8 cellular contexts compared by ENCODE assay signal in genomic region chr22:50620861-50621490, GRCh38. TPM values are rescaled to one million over a fixed set of nuclear protein-coding genes. Genes with fewer than 3 reads are reported as not detected.
A peak's percentile ranks its signal among the peaks of the same experiment; 100 is the strongest.
DNase-seq lines count a peak whose midpoint lies in the region; ATAC-seq and TF ChIP-seq lines count a peak whose summit lies in the region.

No MANE protein-coding gene starts in this region.

- H3K9me3 ChIP-seq in heart right ventricle = no peaks in the 10 kb centered on the region

- H3K36me3 ChIP-seq in heart right ventricle = peaks cover 0 to 15% (median 0%) of the 10 kb centered on the region in 9 donors

- peak overlapping the region; percentile 98 for H3K27ac Mint-ChIP-seq in activated T-helper 1 cell treated with anti-CD3 and anti-CD28 coated beads, Interleukin-12 subunit alpha, Interleukin-12 subunit beta, Interleukin-2, Interleukin-4 antibody, amounts not matched to agents 30 ng/mL and 10 ng/mL and 1 ng/mL, durations not matched to agents 14 hours and 24 hours and 36 hours

- H3K4me3 ChIP-seq in LNCaP clone FGC (ENCODE audit: low read depth, low read length) (peak overlapping the region; percentile 34), heart right ventricle (peak overlapping the region in 7 of 10 donors; percentile 24 to 52 (median 40))

- H3K9me3 Mint-ChIP-seq in activated T-helper 1 cell treated with anti-CD3 and anti-CD28 coated beads, Interleukin-12 subunit alpha, Interleukin-12 subunit beta, Interleukin-2, Interleukin-4 antibody, amounts not matched to agents 30 ng/mL and 10 ng/mL and 1 ng/mL, durations not matched to agents 14 hours and 24 hours and 36 hours = no peaks in the 10 kb centered on the region

- peaks cover 0 to 8% (median 0%) of the 10 kb centered on the region in 7 donors for H3K27me3 ChIP-seq in heart right ventricle

- peaks cover 37% of the 10 kb centered on the region for H3K4me1 Mint-ChIP-seq in activated T-helper 1 cell treated with anti-CD3 and anti-CD28 coated beads, Interleukin-12 subunit alpha, Interleukin-12 subunit beta, Interleukin-2, Interleukin-4 antibody, amounts not matched to agents 30 ng/mL and 10 ng/mL and 1 ng/mL, durations not matched to agents 14 hours and 24 hours and 36 hours (ENCODE audit: low read depth)

- no peaks in the 10 kb centered on the region for H3K27me3 Mint-ChIP-seq in activated T-helper 1 cell treated with anti-CD3 and anti-CD28 coated beads, Interleukin-12 subunit alpha, Interleukin-12 subunit beta, Interleukin-2, Interleukin-4 antibody, amounts not matched to agents 30 ng/mL and 10 ng/mL and 1 ng/mL, durations not matched to agents 14 hours and 24 hours and 36 hours (ENCODE audit: insufficient read depth)

- intact Hi-C loops in activated T-helper 1 cell treated with anti-CD3 and anti-CD28 coated beads, Interleukin-12 subunit alpha, Interleukin-12 subunit beta, Interleukin-2, Interleukin-4 antibody, amounts not matched to agents 30 ng/mL and 10 ng/mL and 1 ng/mL, durations not matched to agents 14 hours and 24 hours and 36 hours (cut with micrococcal nuclease) = loop anchor here (1.0 to 2.0 kb wide), 12 partner anchors 7 to 380 kb away; partner anchors contain the start of genes ARSA, CHKB, HDAC10 and MAPK11
- intact Hi-C loops in heart right ventricle (cut with DNase I) = loop anchor here in 5 of 10 donors (2.0 to 5.0 kb wide), 5 partner anchors 38 to 379 kb away; partner anchors contain the start of genes CPT1B (in 3 of the 5), SCO2 (in 2 of the 5), TYMP (in 2 of the 5) and CHKB (in 1 of the 5)

- peaks cover 2% of the 10 kb centered on the region for H3K36me3 Mint-ChIP-seq in activated T-helper 1 cell treated with anti-CD3 and anti-CD28 coated beads, Interleukin-12 subunit alpha, Interleukin-12 subunit beta, Interleukin-2, Interleukin-4 antibody, amounts not matched to agents 30 ng/mL and 10 ng/mL and 1 ng/mL, durations not matched to agents 14 hours and 24 hours and 36 hours (ENCODE audit: low read depth)

- peak; percentile 43 for DNase-seq in CD1c-positive myeloid dendritic cell (ENCODE audit: extremely low spot score)
- no peak for DNase-seq in LNCaP clone FGC (ENCODE audit: low read depth)
- DNase-seq in activated T-helper 1 cell treated with anti-CD3 and anti-CD28 coated beads, Interleukin-12 subunit alpha, Interleukin-12 subunit beta, Interleukin-2, Interleukin-4 antibody, amounts not matched to agents 30 ng/mL and 10 ng/mL and 1 ng/mL, durations not matched to agents 14 hours and 24 hours and 36 hours (ENCODE audit: low spot score) = peak; percentile 72
- DNase-seq in heart right ventricle = peak in 1 of 2 donors; percentile 25
- DNase-seq in stimulated activated naive CD4-positive, alpha-beta T cell treated with Interleukin-2 at 50 U/mL for 16 hours (lab: John Stamatoyannopoulos, UW) = peak; percentile 43
- DNase-seq in NCI-H1092 treated with DMSO at 0.1 percent for 48 hours (lab: John Stamatoyannopoulos, UW) = no peak
- DNase-seq in GF-D8 (lab: John Stamatoyannopoulos, UW) = no peak

- WGBS in heart right ventricle, 2 donors = 26 to 31% methylated on average over 22 of the region's 22 CpGs

- ATAC-seq in GM21423 (IDR thresholded peaks at IDR 0.05; ENCODE audit: unreplicated experiment) = peak; percentile 34
- peak in 7 of 8 donors; percentile 5 to 43 (median 28) for ATAC-seq in heart right ventricle

- TF ChIP-seq CTCF in LNCaP clone FGC (IDR thresholded peaks at IDR 0.05; ENCODE audit: control insufficient read depth, extremely low read depth, insufficient read depth) (no peak), heart right ventricle (IDR thresholded peaks at IDR 0.05) (no peak)

- H3K27ac ChIP-seq in heart right ventricle = peak overlapping the region in 7 of 10 donors; percentile 23 to 84 (median 63)

- H3K4me3 Mint-ChIP-seq in activated T-helper 1 cell treated with anti-CD3 and anti-CD28 coated beads, Interleukin-12 subunit alpha, Interleukin-12 subunit beta, Interleukin-2, Interleukin-4 antibody, amounts not matched to agents 30 ng/mL and 10 ng/mL and 1 ng/mL, durations not matched to agents 14 hours and 24 hours and 36 hours = peak overlapping the region; percentile 85

- H3K4me1 ChIP-seq in heart right ventricle = peaks cover 2 to 37% (median 32%) of the 10 kb centered on the region in 9 donors

RNA-seq across cellular contexts. Expression of gene ARSA, which starts 7.0 kb away (rescaled TPM):
- total RNA-seq in activated T-helper 1 cell treated with anti-CD3 and anti-CD28 coated beads, Interleukin-12 subunit alpha, Interleukin-12 subunit beta, Interleukin-2, Interleukin-4 antibody, amounts not matched to agents 30 ng/mL and 10 ng/mL and 1 ng/mL, durations not matched to agents 14 hours and 24 hours and 36 hours = 26.2 and 27.3 TPM in 2 replicates
- 10 to 100 TPM; 19.6 to 33.3 (median 26.0) TPM for total RNA-seq in heart right ventricle
- polyA plus RNA-seq in heart right ventricle = 10 to 100 TPM; 17.5 to 62.3 TPM

RNA-seq across cellular contexts. Expression of gene MAPK8IP2, which starts 20.4 kb away (rescaled TPM):
- 0.08 and 0.17 TPM in 2 replicates for total RNA-seq in activated T-helper 1 cell treated with anti-CD3 and anti-CD28 coated beads, Interleukin-12 subunit alpha, Interleukin-12 subunit beta, Interleukin-2, Interleukin-4 antibody, amounts not matched to agents 30 ng/mL and 10 ng/mL and 1 ng/mL, durations not matched to agents 14 hours and 24 hours and 36 hours
- under 1 TPM; 0.08 to 0.52 (median 0.27) TPM for total RNA-seq in heart right ventricle
- under 1 TPM; 0.22 to 0.49 TPM for polyA plus RNA-seq in heart right ventricle

RNA-seq across cellular contexts. Expression of gene CHKB, which starts 38.3 kb away (rescaled TPM):
- 81.0 and 88.7 TPM in 2 replicates for total RNA-seq in activated T-helper 1 cell treated with anti-CD3 and anti-CD28 coated beads, Interleukin-12 subunit alpha, Interleukin-12 subunit beta, Interleukin-2, Interleukin-4 antibody, amounts not matched to agents 30 ng/mL and 10 ng/mL and 1 ng/mL, durations not matched to agents 14 hours and 24 hours and 36 hours
- 10 to 100 TPM; 31.7 to 60.1 (median 39.9) TPM for total RNA-seq in heart right ventricle
- 100 to 1,000 TPM in 1 of 2 donors, 10 to 100 TPM in 1; 27.1 to 251 TPM for polyA plus RNA-seq in heart right ventricle

RNA-seq across cellular contexts. Expression of gene CPT1B, which starts 42.7 kb away (rescaled TPM):
- 65.6 and 68.2 TPM in 2 replicates for total RNA-seq in activated T-helper 1 cell treated with anti-CD3 and anti-CD28 coated beads, Interleukin-12 subunit alpha, Interleukin-12 subunit beta, Interleukin-2, Interleukin-4 antibody, amounts not matched to agents 30 ng/mL and 10 ng/mL and 1 ng/mL, durations not matched to agents 14 hours and 24 hours and 36 hours
- total RNA-seq in heart right ventricle = 100 to 1,000 TPM; 135 to 487 (median 415) TPM
- 100 to 1,000 TPM in 1 of 2 donors, 10 to 100 TPM in 1; 61.2 to 351 TPM for polyA plus RNA-seq in heart right ventricle

RNA-seq across cellular contexts. Expression of gene SHANK3, which starts 51.6 kb away (rescaled TPM):
- total RNA-seq in activated T-helper 1 cell treated with anti-CD3 and anti-CD28 coated beads, Interleukin-12 subunit alpha, Interleukin-12 subunit beta, Interleukin-2, Interleukin-4 antibody, amounts not matched to agents 30 ng/mL and 10 ng/mL and 1 ng/mL, durations not matched to agents 14 hours and 24 hours and 36 hours = 0.05 and 0.10 TPM in 2 replicates
- total RNA-seq in heart right ventricle = 10 to 100 TPM; 19.9 to 36.9 (median 24.7) TPM
- polyA plus RNA-seq in heart right ventricle = 10 to 100 TPM; 14.3 to 59.8 TPM

Comparison
In these comparisons a context has a peak if more than half of its experiments do, and no peak if none do; other contexts are left out.
1. DNase-seq: peak in CD1c-positive myeloid dendritic cell (single experiment), activated T-helper 1 cell treated with anti-CD3 and anti-CD28 coated beads, Interleukin-12 subunit alpha, Interleukin-12 subunit beta, Interleukin-2, Interleukin-4 antibody, amounts not matched to agents 30 ng/mL and 10 ng/mL and 1 ng/mL, durations not matched to agents 14 hours and 24 hours and 36 hours (single experiment) and stimulated activated naive CD4-positive, alpha-beta T cell treated with Interleukin-2 at 50 U/mL for 16 hours (single experiment); none in LNCaP clone FGC (single experiment), NCI-H1092 treated with DMSO at 0.1 percent for 48 hours (single experiment) and GF-D8 (single experiment).